Comparison of ENCODE assay signal across 13 cellular contexts in genomic region chr2:28709101-28709500, GRCh38. TPM values are rescaled to one million over a fixed set of nuclear protein-coding genes. Genes with fewer than 3 reads are reported as not detected.
DNase-seq lines count a peak whose midpoint lies in the region; ATAC-seq, FAIRE-seq and TF ChIP-seq lines count a peak whose summit lies in the region.
"Had no signal": no experiment of that assay in that cellular context is flagged by ENCODE, and none has a peak within 500 bp of the region (broad histone marks: within the 10 kb centered on the region; RNA-seq: fewer than 3 reads in every experiment).

No MANE protein-coding gene starts in this region.

- H3K36me3 ChIP-seq in adipocyte (ENCODE audit: control insufficient read depth, insufficient read depth, low read length, severe bottlenecking): no peaks in the 10 kb centered on the region
- H3K36me3 ChIP-seq in left lung: no peaks in the 10 kb centered on the region
- no peaks in the 10 kb centered on the region for H3K36me3 ChIP-seq in small intestine (ENCODE audit: control insufficient read depth in 2 of 2, insufficient read depth in 2 of 2, low read length in 2 of 2)

- no peak for FAIRE-seq in small intestine (lab: Jason Lieb, UNC)
- FAIRE-seq: H1 had no signal

- H3K9ac ChIP-seq in adipocyte (ENCODE audit: low read length): no peak overlapping the region

- H3K27me3 ChIP-seq in adipocyte (replicated peaks; ENCODE audit: control insufficient read depth, insufficient read depth, low read length): no peaks in the 10 kb centered on the region
- no peaks in the 10 kb centered on the region for H3K27me3 ChIP-seq in left lung
- no peaks in the 10 kb centered on the region for H3K27me3 ChIP-seq in small intestine (ENCODE audit: control insufficient read depth in 2 of 2, insufficient read depth in 2 of 2, low read length in 2 of 2)

- H3K27ac ChIP-seq in left lung (peak overlapping the region; percentile 46 to 47), small intestine (ENCODE audit: low read depth in 1 of 2, low read length in 1 of 2) (no peak overlapping the region)

- ATAC-seq in left lung (peak; percentile 95), HG03432 (IDR thresholded peaks at IDR 0.05; ENCODE audit: unreplicated experiment) (no peak), HG03342 (IDR thresholded peaks at IDR 0.05; ENCODE audit: unreplicated experiment) (no peak)
- ATAC-seq: left ventricle myocardium superior had no signal

- 46 to 71% (median 70%) methylated on average over 8 of the region's 8 CpGs for WGBS in small intestine, 3 donors

- H3K4me1 ChIP-seq in adipocyte (ENCODE audit: control insufficient read depth, insufficient read depth, low read length): peaks cover 7% of the 10 kb centered on the region
- H3K4me1 ChIP-seq in left lung: peaks cover 9 to 26% of the 10 kb centered on the region in 2 donors
- H3K4me1 ChIP-seq in small intestine (ENCODE audit: control insufficient read depth in 2 of 2, insufficient read depth in 1 of 2, low read depth in 1 of 2, low read length in 1 of 2): no peaks in the 10 kb centered on the region

- no peak overlapping the region for H3K4me3 ChIP-seq in adipocyte (ENCODE audit: low read length)
- no peak overlapping the region for H3K4me3 ChIP-seq in left lung
- H3K4me3 ChIP-seq in small intestine (ENCODE audit: low read depth in 1 of 2, low read length in 2 of 2): no peak overlapping the region

- no peak for TF ChIP-seq CTCF in left lung (IDR thresholded peaks at IDR 0.05)

- intact Hi-C loops in left lung (cut with DNase I): no loop called here

- peak; percentile 7 for DNase-seq in DMS53 (lab: John Stamatoyannopoulos, UW)
- no peak for DNase-seq in DMS53 treated with DMSO at 0.1 percent for 48 hours (lab: John Stamatoyannopoulos, UW; ENCODE audit: unreplicated experiment)
- DNase-seq in adipocyte (ENCODE audit: low read depth): peak; percentile 28
- DNase-seq in left lung: peak in 1 of 2 donors; percentile 51
- DNase-seq in small intestine: peak; percentile 60
- no peak for DNase-seq in stimulated activated CD4-positive, alpha-beta T cell treated with anti-CD3 and anti-CD28 coated beads, Interleukin-2, amount 100 ng/mL, for 24 hours
- DNase-seq: 8988T; activated naive CD4-positive, alpha-beta T cell treated with anti-CD3 and anti-CD28 coated beads, Interleukin-2, amount 10 ng/mL, durations not matched to agents 7 days and 5 days; left ventricle myocardium superior; NCI-H2029 treated with DMSO at 0.1 percent for 48 hours had no signal

- H3K9me3 ChIP-seq in adipocyte (ENCODE audit: control insufficient read depth, low read length) (peaks cover 9% of the 10 kb centered on the region), left lung (peaks cover 0 to 4% of the 10 kb centered on the region in 2 donors), small intestine (ENCODE audit: control insufficient read depth, low read depth) (no peaks in the 10 kb centered on the region)

RNA-seq across cellular contexts. Expression of gene PPP1CB, which starts 42.5 kb away (rescaled TPM):
- 100 to 1,000 TPM; 241 to 260 TPM for total RNA-seq in left lung
- 10 to 100 TPM; 80.4 to 93.7 (median 88.4) TPM for polyA plus RNA-seq in small intestine

Comparison
In these comparisons a context has a peak if more than half of its experiments do, and no peak if none do; other contexts are left out.
1. DNase-seq: peak in DMS53 (single experiment), adipocyte (single experiment) and small intestine (single experiment); none in DMS53 treated with DMSO at 0.1 percent for 48 hours (single experiment) and stimulated activated CD4-positive, alpha-beta T cell treated with anti-CD3 and anti-CD28 coated beads, Interleukin-2, amount 100 ng/mL, for 24 hours (0 of 2).
2. H3K27ac ChIP-seq: peak in left lung (2 of 2); none in small intestine (0 of 2).